ENCODE assay signal across 14 cellular contexts in the genomic region with DNA sequence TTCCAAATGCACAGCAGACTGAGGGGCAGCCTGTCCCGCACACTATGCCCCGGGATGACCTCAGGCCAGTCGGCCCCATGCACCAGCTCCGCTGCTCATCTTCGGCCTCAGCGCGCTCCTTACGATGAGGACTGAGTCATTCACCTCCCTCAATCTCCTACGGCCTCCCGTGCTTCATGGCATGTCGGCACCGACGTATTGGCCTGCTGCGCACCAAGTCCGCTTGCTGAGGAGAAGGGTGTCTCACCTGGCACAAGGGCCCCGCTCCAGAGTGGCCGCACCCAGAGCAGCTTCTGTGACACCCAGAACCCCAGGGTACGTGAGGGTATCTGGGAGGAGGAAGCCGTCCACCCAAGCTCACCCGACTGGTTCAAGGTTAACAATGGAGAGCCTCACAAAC. TPM values are rescaled to one million over a fixed set of nuclear protein-coding genes. Genes with fewer than 3 reads are reported as not detected.
DNase-seq lines count a peak whose midpoint lies in the region; ATAC-seq and TF ChIP-seq lines count a peak whose summit lies in the region.
"Had no signal": no experiment of that assay in that cellular context is flagged by ENCODE, and none has a peak within 500 bp of the region (broad histone marks: within the 10 kb centered on the region; RNA-seq: fewer than 3 reads in every experiment).

No MANE protein-coding gene starts in this region.

- DNase-seq in right cardiac atrium (peak in 2 of 3 donors; percentile 29 to 44), left ventricle myocardium superior (no peak), nephron progenitor cell (no peak), right lobe of liver (no peak)
- no peak for DNase-seq in central memory CD8-positive, alpha-beta T cell (ENCODE audit: low spot score in 2 of 2)
- DNase-seq in activated CD4-positive, alpha-beta T cell treated with anti-CD3 and anti-CD28 coated beads for 4 hours: no peak
- DNase-seq in activated CD4-positive, alpha-beta memory T cell treated with anti-CD3 and anti-CD28 coated beads for 36 hours: no peak
- DNase-seq: ACHN; CD4-positive, CD25-positive, alpha-beta regulatory T cell; DMS53; GF-D8; GOT3 had no signal

- H3K4me1 Mint-ChIP-seq in central memory CD8-positive, alpha-beta T cell: peaks cover 15% of the 10 kb centered on the region
- H3K4me1 Mint-ChIP-seq in nephron progenitor cell: no peaks in the 10 kb centered on the region
- no peaks in the 10 kb centered on the region for H3K4me1 Mint-ChIP-seq in activated CD4-positive, alpha-beta memory T cell treated with anti-CD3 and anti-CD28 coated beads for 36 hours (ENCODE audit: low read depth)

- peaks cover 28% of the 10 kb centered on the region for H3K36me3 Mint-ChIP-seq in central memory CD8-positive, alpha-beta T cell (ENCODE audit: insufficient read depth)
- H3K36me3 Mint-ChIP-seq in nephron progenitor cell (ENCODE audit: low read depth): peaks cover 22% of the 10 kb centered on the region
- H3K36me3 Mint-ChIP-seq in activated CD4-positive, alpha-beta memory T cell treated with anti-CD3 and anti-CD28 coated beads for 36 hours: peaks cover 12% of the 10 kb centered on the region

- H3K9me3 ChIP-seq in right cardiac atrium (ENCODE audit: control insufficient read depth, low read length) (no peaks in the 10 kb centered on the region), right lobe of liver (no peaks in the 10 kb centered on the region)
- H3K9me3 ChIP-seq: BLaER1 treated with 17β-estradiol and CSF1 and Interleukin-3, amounts not matched to agents 10 nM and 100 nM; HAP-1 had no signal

- H3K36me3 ChIP-seq in right lobe of liver: peaks cover 0 to 24% (median 3%) of the 10 kb centered on the region in 4 donors

- H3K27ac ChIP-seq in right cardiac atrium (ENCODE audit: low read length): no peak overlapping the region
- no peak overlapping the region for H3K27ac ChIP-seq in right lobe of liver
- H3K27ac ChIP-seq: BLaER1 treated with 17β-estradiol and CSF1 and Interleukin-3, amounts not matched to agents 10 nM and 100 nM had no signal

- POLR2A ChIA-PET in activated CD4-positive, alpha-beta memory T cell treated with anti-CD3 and anti-CD28 coated beads for 36 hours (lab: Charles Lee): no interaction called here

- 96% methylated on average over 20 of the region's 20 CpGs for WGBS in right cardiac atrium
- WGBS in right lobe of liver (ENCODE audit: insufficient coverage, low coverage, low lambda C conversion rate, missing lambda C conversion rate): 95% methylated on average over 20 of the region's 20 CpGs

- no peaks in the 10 kb centered on the region for H3K9me3 Mint-ChIP-seq in central memory CD8-positive, alpha-beta T cell
- no peaks in the 10 kb centered on the region for H3K9me3 Mint-ChIP-seq in nephron progenitor cell
- no peaks in the 10 kb centered on the region for H3K9me3 Mint-ChIP-seq in activated CD4-positive, alpha-beta memory T cell treated with anti-CD3 and anti-CD28 coated beads for 36 hours
- H3K9me3 Mint-ChIP-seq: CD4-positive, CD25-positive, alpha-beta regulatory T cell had no signal

- H3K27me3 ChIP-seq in right cardiac atrium (ENCODE audit: control insufficient read depth, insufficient read depth): no peaks in the 10 kb centered on the region
- H3K27me3 ChIP-seq in right lobe of liver: no peaks in the 10 kb centered on the region
- H3K27me3 ChIP-seq: BLaER1 treated with 17β-estradiol and CSF1 and Interleukin-3, amounts not matched to agents 10 nM and 100 nM had no signal

- ATAC-seq in right cardiac atrium (no peak), left ventricle myocardium superior (no peak), right lobe of liver (no peak)
- ATAC-seq in central memory CD8-positive, alpha-beta T cell (replicated peaks; ENCODE audit: extremely low read depth, poor library complexity, severe bottlenecking): no peak

- H3K4me3 Mint-ChIP-seq in central memory CD8-positive, alpha-beta T cell: no peak overlapping the region
- no peak overlapping the region for H3K4me3 Mint-ChIP-seq in nephron progenitor cell
- no peak overlapping the region for H3K4me3 Mint-ChIP-seq in activated CD4-positive, alpha-beta memory T cell treated with anti-CD3 and anti-CD28 coated beads for 36 hours
- H3K4me3 Mint-ChIP-seq: CD4-positive, CD25-positive, alpha-beta regulatory T cell had no signal

- no peak overlapping the region for H3K4me3 ChIP-seq in right cardiac atrium (ENCODE audit: low read length)
- H3K4me3 ChIP-seq in right lobe of liver: no peak overlapping the region
- H3K4me3 ChIP-seq: BLaER1 treated with 17β-estradiol and CSF1 and Interleukin-3, amounts not matched to agents 10 nM and 100 nM; HAP-1 had no signal

- no peak for TF ChIP-seq POLR2A in right lobe of liver (IDR thresholded peaks at IDR 0.05)

- peak overlapping the region; percentile 76 for H3K27ac Mint-ChIP-seq in central memory CD8-positive, alpha-beta T cell (ENCODE audit: low read depth)
- H3K27ac Mint-ChIP-seq in nephron progenitor cell: peak overlapping the region; percentile 95
- no peak overlapping the region for H3K27ac Mint-ChIP-seq in activated CD4-positive, alpha-beta memory T cell treated with anti-CD3 and anti-CD28 coated beads for 36 hours
- H3K27ac Mint-ChIP-seq: CD4-positive, CD25-positive, alpha-beta regulatory T cell had no signal

- CTCF ChIA-PET in activated CD4-positive, alpha-beta memory T cell treated with anti-CD3 and anti-CD28 coated beads for 36 hours (lab: Charles Lee): no interaction called here

- H3K4me1 ChIP-seq in right cardiac atrium (ENCODE audit: control insufficient read depth, insufficient read depth, low read length) (no peaks in the 10 kb centered on the region), right lobe of liver (no peaks in the 10 kb centered on the region)
- H3K4me1 ChIP-seq: BLaER1 treated with 17β-estradiol and CSF1 and Interleukin-3, amounts not matched to agents 10 nM and 100 nM; HAP-1 had no signal

- TF ChIP-seq CTCF in nephron progenitor cell (IDR thresholded peaks at IDR 0.05) (no peak), right lobe of liver (IDR thresholded peaks at IDR 0.05) (no peak)

- no peaks in the 10 kb centered on the region for H3K27me3 Mint-ChIP-seq in central memory CD8-positive, alpha-beta T cell
- peaks cover 2% of the 10 kb centered on the region for H3K27me3 Mint-ChIP-seq in nephron progenitor cell (ENCODE audit: low read depth, poor library complexity)
- H3K27me3 Mint-ChIP-seq in activated CD4-positive, alpha-beta memory T cell treated with anti-CD3 and anti-CD28 coated beads for 36 hours: no peaks in the 10 kb centered on the region
- H3K27me3 Mint-ChIP-seq: CD4-positive, CD25-positive, alpha-beta regulatory T cell had no signal

- intact Hi-C loops in right cardiac atrium (cut with DNase I): no loop called here
- intact Hi-C loops in left ventricle myocardium superior (cut with micrococcal nuclease): no loop called here
- intact Hi-C loops in right lobe of liver (cut with DNase I): no loop called here
- intact Hi-C loops in activated CD4-positive, alpha-beta memory T cell treated with anti-CD3 and anti-CD28 coated beads for 36 hours (cut with micrococcal nuclease): no loop called here

RNA-seq across cellular contexts. Expression of a gene that starts 35.5 kb away (rescaled TPM):
- total RNA-seq in right cardiac atrium (10 to 100 TPM; 35.5 to 40.2 (median 37.6) TPM), left ventricle myocardium superior (29.7 TPM), right lobe of liver (10 to 100 TPM; 53.2 to 85.0 (median 64.5) TPM)
- polyA plus RNA-seq in right cardiac atrium: 45.6 TPM
- total RNA-seq in activated CD4-positive, alpha-beta memory T cell treated with anti-CD3 and anti-CD28 coated beads for 36 hours: 100 to 1,000 TPM in 1 of 2 experiments, 10 to 100 TPM in 1; 97.0 to 101 TPM

RNA-seq across cellular contexts. Expression of a gene that starts 35.6 kb away (rescaled TPM):
- total RNA-seq in right cardiac atrium (10 to 100 TPM; 20.9 to 26.0 (median 23.0) TPM), left ventricle myocardium superior (19.8 TPM), right lobe of liver (10 to 100 TPM; 22.0 to 31.8 (median 23.6) TPM)
- polyA plus RNA-seq in right cardiac atrium: 31.1 TPM
- total RNA-seq in activated CD4-positive, alpha-beta memory T cell treated with anti-CD3 and anti-CD28 coated beads for 36 hours: 10 to 100 TPM; 13.8 to 15.8 TPM

Comparison
In these comparisons a context has a peak if more than half of its experiments do, and no peak if none do; other contexts are left out.
1. DNase-seq: peak in right cardiac atrium (2 of 3); none in left ventricle myocardium superior (single experiment), central memory CD8-positive, alpha-beta T cell (0 of 2), nephron progenitor cell (single experiment), activated CD4-positive, alpha-beta T cell treated with anti-CD3 and anti-CD28 coated beads for 4 hours (0 of 2), right lobe of liver (0 of 3) and activated CD4-positive, alpha-beta memory T cell treated with anti-CD3 and anti-CD28 coated beads for 36 hours (single experiment).